In genomic region chr11:72975778-72976520, GRCh38 we compare ENCODE assay signal across 1 cellular context.
TF ChIP-seq lines count a peak whose summit lies in the region.

No MANE protein-coding gene starts in this region.

TF ChIP-seq in IMR-90, 13 proteins besides CTCF, POLR2A, EP300 and RAD21 (continued from another document):
- peak; percentile 56 for TF ChIP-seq BHLHE40 (IDR thresholded peaks at IDR 0.05; ENCODE audit: low read depth, low read length)
- no peak for TF ChIP-seq CHD1 (IDR thresholded peaks at IDR 0.05; ENCODE audit: low read depth, low read length)
- TF ChIP-seq MAZ (IDR thresholded peaks at IDR 0.05; ENCODE audit: borderline replicate concordance, low read depth, low read length): no peak
- TF ChIP-seq NFE2L2 (IDR thresholded peaks at IDR 0.05; ENCODE audit: low read depth, low read length): no peak
